24 cellular contexts compared by ENCODE assay signal in the genomic region with DNA sequence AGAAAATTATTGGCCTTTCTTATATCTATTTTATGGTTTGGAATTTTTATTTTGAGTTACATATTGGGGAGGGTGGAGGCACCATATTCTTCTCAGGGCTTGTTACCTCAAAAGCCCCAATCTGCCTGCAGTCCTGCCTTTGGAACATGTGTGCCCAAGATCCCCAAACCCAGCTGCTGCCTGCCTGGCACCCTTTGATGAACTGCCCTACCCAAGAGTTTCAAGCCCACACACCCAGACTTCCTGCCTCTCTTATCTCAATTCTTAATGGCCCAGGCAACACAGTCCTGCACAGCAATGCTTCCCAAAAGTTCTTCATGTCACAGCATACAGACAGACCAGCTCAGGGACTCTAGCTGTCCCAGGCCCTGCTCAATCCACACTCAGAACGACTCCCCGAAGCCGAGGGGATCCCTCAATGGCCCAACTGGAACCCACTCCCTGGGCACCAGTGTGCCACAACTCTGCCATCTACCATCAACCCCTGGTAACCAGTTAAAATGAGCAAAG. TPM values are rescaled to one million over a fixed set of nuclear protein-coding genes. Genes with fewer than 3 reads are reported as not detected.
DNase-seq lines count a peak whose midpoint lies in the region; ATAC-seq, FAIRE-seq and TF ChIP-seq lines count a peak whose summit lies in the region.
"Had no signal": no experiment of that assay in that cellular context is flagged by ENCODE, and none has a peak within 500 bp of the region (broad histone marks: within the 10 kb centered on the region; RNA-seq: fewer than 3 reads in every experiment).

No MANE protein-coding gene starts in this region.

- H3K27me3 ChIP-seq in BLaER1 (no peaks in the 10 kb centered on the region), astrocyte (ENCODE audit: insufficient read depth, low read length) (peaks cover 3% of the 10 kb centered on the region), trophoblast cell (ENCODE audit: insufficient read depth, low read length) (no peaks in the 10 kb centered on the region)
- H3K27me3 ChIP-seq: cardiac muscle cell, testis had no signal

- peak overlapping the region; percentile 90 for H3K27ac Mint-ChIP-seq in astrocyte (ENCODE audit: unreplicated experiment)
- H3K27ac Mint-ChIP-seq: activated CD4-positive, alpha-beta memory T cell treated with anti-CD3 and anti-CD28 coated beads for 36 hours; activated naive CD8-positive, alpha-beta T cell; CD4-positive, CD25-positive, alpha-beta regulatory T cell had no signal

- no CpG with 5 or more reads among the region's 3 CpGs for WGBS in trophoblast cell (ENCODE audit: extremely low coverage, insufficient coverage, insufficient read length)

- H3K4me1 ChIP-seq in BLaER1 = peaks cover 25% of the 10 kb centered on the region
- peaks cover 23% of the 10 kb centered on the region for H3K4me1 ChIP-seq in astrocyte (ENCODE audit: insufficient read depth, low read length)
- H3K4me1 ChIP-seq in trophoblast cell (ENCODE audit: control insufficient read depth in 1 of 2, insufficient read depth in 2 of 2, low read length in 2 of 2) = peaks cover 13 to 19% of the 10 kb centered on the region in 2 experiments
- H3K4me1 ChIP-seq: testis had no signal

- H2AFZ ChIP-seq in astrocyte (ENCODE audit: low read depth, low read length) (no peak overlapping the region), trophoblast cell (ENCODE audit: insufficient read depth, low read length, poor library complexity) (no peak overlapping the region)

- no peak overlapping the region for H2BK12ac ChIP-seq in trophoblast cell (ENCODE audit: low read length)

- H3K36me3 ChIP-seq in BLaER1 (no peaks in the 10 kb centered on the region), astrocyte (ENCODE audit: insufficient read depth, low read length) (no peaks in the 10 kb centered on the region), trophoblast cell (ENCODE audit: control insufficient read depth in 1 of 2, insufficient read depth in 2 of 2, low read length in 2 of 2) (no peaks in the 10 kb centered on the region)
- H3K36me3 ChIP-seq: cardiac muscle cell had no signal

- H3K9me3 ChIP-seq in BLaER1 (no peaks in the 10 kb centered on the region), astrocyte (ENCODE audit: insufficient read depth, low read depth, low read length) (no peaks in the 10 kb centered on the region), trophoblast cell (ENCODE audit: insufficient read depth, low read depth, low read length) (no peaks in the 10 kb centered on the region)
- H3K9me3 ChIP-seq: A549, testis had no signal

- no peak overlapping the region for H3K14ac ChIP-seq in trophoblast cell (ENCODE audit: low read length)

- H3K4me2 ChIP-seq in BLaER1 (peak overlapping the region; percentile 33), astrocyte (ENCODE audit: low read length) (peak overlapping the region; percentile 84), trophoblast cell (ENCODE audit: low read length) (no peak overlapping the region)
- H3K4me2 ChIP-seq: A549 had no signal

- DNase-seq in M059J (ENCODE audit: low read depth) (peak; percentile 24), astrocyte (ENCODE audit: low read depth) (no peak), trophoblast cell (no peak), left colon (no peak), HPDE6-E6E7 (ENCODE audit: extremely low spot score) (no peak)
- DNase-seq: activated CD4-positive, alpha-beta memory T cell treated with anti-CD3 and anti-CD28 coated beads for 36 hours; activated T-cell treated with anti-CD3 and anti-CD28 coated beads, Interleukin-2, amount 50 U/mL, for 4 hours; CD4-positive, CD25-positive, alpha-beta regulatory T cell; KG1; naive thymus-derived CD8-positive, alpha-beta T cell; NCI-H1694; testis had no signal

- H4K20me1 ChIP-seq in BLaER1 = no peaks in the 10 kb centered on the region
- H4K20me1 ChIP-seq in astrocyte (ENCODE audit: insufficient read depth, low read length) = no peaks in the 10 kb centered on the region

- H3K4me3 ChIP-seq in BLaER1 (no peak overlapping the region), astrocyte (ENCODE audit: insufficient read depth, low read depth, low read length) (no peak overlapping the region), trophoblast cell (ENCODE audit: low read depth, low read length) (no peak overlapping the region)
- H3K4me3 ChIP-seq: A549, cardiac muscle cell, testis had no signal

- H2BK5ac ChIP-seq in trophoblast cell (ENCODE audit: low read depth, low read length, poor library complexity) = no peak overlapping the region

- peaks cover 11% of the 10 kb centered on the region for H3K27me3 Mint-ChIP-seq in astrocyte (ENCODE audit: low read depth, unreplicated experiment)
- H3K27me3 Mint-ChIP-seq: activated naive CD8-positive, alpha-beta T cell had no signal

- intact Hi-C loops in left colon (cut with DNase I, micrococcal nuclease) = no loop called here

- no peaks in the 10 kb centered on the region for H3K9me3 Mint-ChIP-seq in astrocyte (ENCODE audit: unreplicated experiment)
- H3K9me3 Mint-ChIP-seq: activated CD4-positive, alpha-beta memory T cell treated with anti-CD3 and anti-CD28 coated beads for 36 hours; activated T-cell treated with anti-CD3 and anti-CD28 coated beads, Interleukin-2, amount 50 U/mL, for 4 hours; CD4-positive, CD25-positive, alpha-beta regulatory T cell; naive thymus-derived CD8-positive, alpha-beta T cell had no signal

- H3K9ac ChIP-seq in BLaER1 (no peak overlapping the region), astrocyte (ENCODE audit: low read length) (peak overlapping the region; percentile 84), trophoblast cell (ENCODE audit: low read length) (no peak overlapping the region)

- no peak overlapping the region for H3K18ac ChIP-seq in trophoblast cell (ENCODE audit: low read length)

- H3K4me3 Mint-ChIP-seq in astrocyte (ENCODE audit: unreplicated experiment) = peak overlapping the region; percentile 18
- H3K4me3 Mint-ChIP-seq: activated CD4-positive, alpha-beta memory T cell treated with anti-CD3 and anti-CD28 coated beads for 36 hours; activated naive CD8-positive, alpha-beta T cell; activated T-cell treated with anti-CD3 and anti-CD28 coated beads, Interleukin-2, amount 50 U/mL, for 4 hours; CD4-positive, CD25-positive, alpha-beta regulatory T cell had no signal

- no peak overlapping the region for H3K23ac ChIP-seq in trophoblast cell (ENCODE audit: low read length)

- FAIRE-seq in astrocyte (lab: Jason Lieb, UNC) = no peak
- FAIRE-seq: A549, endometrium, GM12892, TTC549 had no signal

- H3K27ac ChIP-seq in BLaER1 (no peak overlapping the region), astrocyte (ENCODE audit: low read depth, low read length) (no peak overlapping the region), trophoblast cell (ENCODE audit: low read depth, low read length) (no peak overlapping the region)
- H3K27ac ChIP-seq: A549, cardiac muscle cell, foreskin keratinocyte, testis had no signal

- H4K12ac ChIP-seq in trophoblast cell (ENCODE audit: low read depth, low read length) = no peak overlapping the region

- no peak overlapping the region for H3K4ac ChIP-seq in trophoblast cell (ENCODE audit: low read depth, low read length)

- no peak for TF ChIP-seq CTCF in astrocyte (IDR thresholded peaks at IDR 0.05; ENCODE audit: insufficient read depth, low read depth, low read length)

- peak overlapping the region; percentile 60 for H2AK5ac ChIP-seq in trophoblast cell (ENCODE audit: low read length)

- H4K8ac ChIP-seq in trophoblast cell (ENCODE audit: low read depth, low read length) = no peak overlapping the region

- no peaks in the 10 kb centered on the region for H3K79me2 ChIP-seq in astrocyte (ENCODE audit: insufficient read depth, low read length)
- no peaks in the 10 kb centered on the region for H3K79me2 ChIP-seq in trophoblast cell (ENCODE audit: control insufficient read depth, insufficient read depth, low read length, poor library complexity)

- H4K91ac ChIP-seq in trophoblast cell (ENCODE audit: low read depth, low read length) = peak overlapping the region; percentile 60

- no peak overlapping the region for H2BK120ac ChIP-seq in trophoblast cell (ENCODE audit: insufficient read depth, low read length, poor library complexity)

- no peak for ATAC-seq in GM21717 (IDR thresholded peaks at IDR 0.05; ENCODE audit: unreplicated experiment)
- ATAC-seq in left colon = no peak
- no peak for ATAC-seq in GM21825 (IDR thresholded peaks at IDR 0.05; ENCODE audit: unreplicated experiment)
- ATAC-seq: activated T-cell treated with anti-CD3 and anti-CD28 coated beads, Interleukin-2, amount 50 U/mL, for 4 hours; naive thymus-derived CD8-positive, alpha-beta T cell had no signal

- peaks cover 6% of the 10 kb centered on the region for H3K79me1 ChIP-seq in trophoblast cell (ENCODE audit: low read length)

- H3K4me1 Mint-ChIP-seq in astrocyte (ENCODE audit: low read depth, unreplicated experiment) = peaks cover 26% of the 10 kb centered on the region

- peaks cover 11% of the 10 kb centered on the region for H3K36me3 Mint-ChIP-seq in astrocyte (ENCODE audit: low read depth, unreplicated experiment)
- H3K36me3 Mint-ChIP-seq: activated CD4-positive, alpha-beta memory T cell treated with anti-CD3 and anti-CD28 coated beads for 36 hours; activated naive CD8-positive, alpha-beta T cell; CD4-positive, CD25-positive, alpha-beta regulatory T cell; naive thymus-derived CD8-positive, alpha-beta T cell had no signal

RNA-seq across cellular contexts. Expression of a gene that starts 19.2 kb away (rescaled TPM):
- total RNA-seq in M059J (2014; rRNA removed; shearing (Covaris generic)) = 21.1 and 28.4 TPM in 2 replicates
- total RNA-seq in astrocyte (14.7 and 22.9 TPM in 2 replicates), left colon (1 to 10 TPM; 1.1 to 4.3 TPM)
- 0.22 and 0.33 TPM in 2 replicates for polyA plus RNA-seq in trophoblast cell (2013)
- total RNA-seq: activated CD4-positive, alpha-beta memory T cell treated with anti-CD3 and anti-CD28 coated beads for 36 hours; CD4-positive, CD25-positive, alpha-beta regulatory T cell; G401; NCI-H460 had no signal
